In genomic region chr2:239787651-239788050, GRCh38 we compare ENCODE assay signal across 16 cellular contexts.
DNase-seq lines count a peak whose midpoint lies in the region; ATAC-seq and TF ChIP-seq lines count a peak whose summit lies in the region.
"Had no signal": no experiment of that assay in that cellular context is flagged by ENCODE, and none has a peak within 500 bp of the region (broad histone marks: within the 10 kb centered on the region; RNA-seq: fewer than 3 reads in every experiment).

No MANE protein-coding gene starts in this region.

- H3K4me3 ChIP-seq in endodermal cell (ENCODE audit: low read length): no peak overlapping the region
- no peak overlapping the region for H3K4me3 ChIP-seq in aorta (ENCODE audit: low read length in 2 of 2)

- H3K27ac Mint-ChIP-seq in activated CD8-positive, alpha-beta memory T cell treated with anti-CD3 and anti-CD28 coated beads, Interleukin-2, amount 10 ng/mL, durations not matched to agents 7 days and 5 days: no peak overlapping the region
- H3K27ac Mint-ChIP-seq in endodermal cell: no peak overlapping the region
- H3K27ac Mint-ChIP-seq: CD14-positive monocyte; CD8-positive, alpha-beta T cell; HFFc6 had no signal

- H3K9ac ChIP-seq in endodermal cell (ENCODE audit: extremely low read depth, low read length, poor library complexity, severe bottlenecking): no peak overlapping the region

- peaks cover 29% of the 10 kb centered on the region for H3K27me3 Mint-ChIP-seq in activated CD8-positive, alpha-beta memory T cell treated with anti-CD3 and anti-CD28 coated beads, Interleukin-2, amount 10 ng/mL, durations not matched to agents 7 days and 5 days
- H3K27me3 Mint-ChIP-seq in endodermal cell (ENCODE audit: insufficient read depth): no peaks in the 10 kb centered on the region

- ATAC-seq in activated CD8-positive, alpha-beta memory T cell treated with anti-CD3 and anti-CD28 coated beads, Interleukin-2, amount 10 ng/mL, durations not matched to agents 7 days and 5 days: no peak
- ATAC-seq in sciatic nerve: no peak
- no peak for ATAC-seq in aorta (ENCODE audit: low FRiP score)
- no peak for ATAC-seq in GM18520 (IDR thresholded peaks at IDR 0.05; ENCODE audit: unreplicated experiment)
- ATAC-seq: CD8-positive, alpha-beta T cell; HepG2 had no signal

- intact Hi-C loops in sciatic nerve (cut with DNase I): no loop called here
- intact Hi-C loops in aorta (cut with DNase I): no loop called here

- H3K36me3 Mint-ChIP-seq in activated CD8-positive, alpha-beta memory T cell treated with anti-CD3 and anti-CD28 coated beads, Interleukin-2, amount 10 ng/mL, durations not matched to agents 7 days and 5 days: no peaks in the 10 kb centered on the region
- H3K36me3 Mint-ChIP-seq in endodermal cell (ENCODE audit: low read depth): no peaks in the 10 kb centered on the region
- H3K36me3 Mint-ChIP-seq: CD14-positive monocyte; CD8-positive, alpha-beta T cell had no signal

- H3K4me1 ChIP-seq in endodermal cell (ENCODE audit: control insufficient read depth, insufficient read depth, low read length) (no peaks in the 10 kb centered on the region), aorta (ENCODE audit: control insufficient read depth in 1 of 2, insufficient read depth in 2 of 2, low read length in 2 of 2) (no peaks in the 10 kb centered on the region)

- WGBS in endodermal cell (ENCODE audit: insufficient coverage in 1 of 2, insufficient read length in 1 of 2), 2 experiments: 70% methylated on average over 5 of the region's 5 CpGs; no CpG with 5 or more reads in 1 of the 2 experiments
- WGBS in aorta, 2 donors: 73 to 77% methylated on average over 5 of the region's 5 CpGs

- TF ChIP-seq CTCF in endodermal cell (conservative IDR thresholded peaks at IDR 0.05): no peak

- H3K4me1 Mint-ChIP-seq in activated CD8-positive, alpha-beta memory T cell treated with anti-CD3 and anti-CD28 coated beads, Interleukin-2, amount 10 ng/mL, durations not matched to agents 7 days and 5 days: no peaks in the 10 kb centered on the region
- H3K4me1 Mint-ChIP-seq in endodermal cell: no peaks in the 10 kb centered on the region

- H3K27me3 ChIP-seq in endodermal cell (ENCODE audit: control insufficient read depth, insufficient read depth, low read length, poor library complexity, severe bottlenecking): no peaks in the 10 kb centered on the region
- no peaks in the 10 kb centered on the region for H3K27me3 ChIP-seq in aorta (ENCODE audit: control insufficient read depth in 1 of 2, insufficient read depth in 2 of 2, low read length in 1 of 2)

- no peaks in the 10 kb centered on the region for H3K9me3 Mint-ChIP-seq in activated CD8-positive, alpha-beta memory T cell treated with anti-CD3 and anti-CD28 coated beads, Interleukin-2, amount 10 ng/mL, durations not matched to agents 7 days and 5 days (ENCODE audit: low read depth)
- peaks cover 6% of the 10 kb centered on the region for H3K9me3 Mint-ChIP-seq in endodermal cell

- no peak overlapping the region for H3K27ac ChIP-seq in endodermal cell (ENCODE audit: low read depth, low read length)
- no peak overlapping the region for H3K27ac ChIP-seq in aorta (ENCODE audit: low read depth in 1 of 2, low read length in 2 of 2)
- H3K27ac ChIP-seq: 22Rv1 had no signal

- CTCF ChIA-PET in activated CD8-positive, alpha-beta memory T cell treated with anti-CD3 and anti-CD28 coated beads, Interleukin-2, amount 10 ng/mL, durations not matched to agents 7 days and 5 days (lab: Charles Lee): no interaction called here

- H3K9me3 ChIP-seq in endodermal cell (ENCODE audit: control insufficient read depth, low read length) (no peaks in the 10 kb centered on the region), aorta (ENCODE audit: control insufficient read depth, low read length) (no peaks in the 10 kb centered on the region)

- peak; percentile 12 for DNase-seq in activated CD8-positive, alpha-beta memory T cell treated with anti-CD3 and anti-CD28 coated beads, Interleukin-2, amount 10 ng/mL, durations not matched to agents 7 days and 5 days
- no peak for DNase-seq in activated CD8-positive, alpha-beta memory T cell treated with anti-CD3 and anti-CD28 coated beads, Interleukin-2, amount 50 U/mL, for 4 hours
- DNase-seq in endodermal cell: peak; percentile 20
- peak; percentile 10 for DNase-seq in sciatic nerve (ENCODE audit: low spot score)
- peak; percentile 32 to 45 for DNase-seq in aorta
- no peak for DNase-seq in activated T-cell treated with anti-CD3 and anti-CD28 coated beads, Interleukin-2, amount 50 U/mL, for 48 hours
- no peak for DNase-seq in dermis blood vessel endothelial cell
- DNase-seq: CD8-positive, alpha-beta T cell; COR-L47; GF-D8; HCEC 1CT; HFFc6 had no signal

- H3K36me3 ChIP-seq in endodermal cell (ENCODE audit: control insufficient read depth, insufficient read depth, low read length): no peaks in the 10 kb centered on the region
- H3K36me3 ChIP-seq in aorta (ENCODE audit: control insufficient read depth in 1 of 2, insufficient read depth in 2 of 2, low read length in 1 of 2): no peaks in the 10 kb centered on the region

- H3K4me3 Mint-ChIP-seq in activated CD8-positive, alpha-beta memory T cell treated with anti-CD3 and anti-CD28 coated beads, Interleukin-2, amount 10 ng/mL, durations not matched to agents 7 days and 5 days: no peak overlapping the region
- no peak overlapping the region for H3K4me3 Mint-ChIP-seq in endodermal cell
- H3K4me3 Mint-ChIP-seq: CD14-positive monocyte; CD8-positive, alpha-beta T cell; HFFc6 had no signal

Comparison
In these comparisons a context has a peak if more than half of its experiments do, and no peak if none do; other contexts are left out.
1. DNase-seq: peak in activated CD8-positive, alpha-beta memory T cell treated with anti-CD3 and anti-CD28 coated beads, Interleukin-2, amount 10 ng/mL, durations not matched to agents 7 days and 5 days (single experiment), endodermal cell (single experiment), sciatic nerve (single experiment) and aorta (2 of 2); none in activated CD8-positive, alpha-beta memory T cell treated with anti-CD3 and anti-CD28 coated beads, Interleukin-2, amount 50 U/mL, for 4 hours (single experiment), activated T-cell treated with anti-CD3 and anti-CD28 coated beads, Interleukin-2, amount 50 U/mL, for 48 hours (0 of 2) and dermis blood vessel endothelial cell (single experiment).